ENCODE assay signal across 15 cellular contexts in the genomic region with DNA sequence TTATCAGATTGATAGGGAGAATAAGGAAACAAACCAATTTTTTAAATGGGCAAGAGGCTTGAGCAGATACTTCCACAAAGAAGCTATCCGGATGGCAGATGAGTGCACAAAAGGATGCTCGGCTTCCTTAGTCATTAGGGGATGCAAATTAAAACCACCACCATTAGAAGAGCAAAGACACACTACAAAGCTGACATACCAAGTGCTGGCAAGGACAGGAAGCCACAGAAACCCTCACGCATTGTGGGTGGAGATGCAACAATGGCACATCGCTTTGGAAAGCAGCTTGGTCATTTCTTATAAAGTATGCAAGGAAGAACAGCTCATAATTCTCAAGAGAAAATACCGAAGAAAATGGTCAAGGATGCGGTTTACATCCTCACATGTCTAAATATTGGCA. TPM values are rescaled to one million over a fixed set of nuclear protein-coding genes. Genes with fewer than 3 reads are reported as not detected.
DNase-seq lines count a peak whose midpoint lies in the region; ATAC-seq lines count a peak whose summit lies in the region.
"Had no signal": no experiment of that assay in that cellular context is flagged by ENCODE, and none has a peak within 500 bp of the region (broad histone marks: within the 10 kb centered on the region; RNA-seq: fewer than 3 reads in every experiment).

No MANE protein-coding gene starts in this region.

- H3K27me3 Mint-ChIP-seq in activated CD4-positive, alpha-beta T cell treated with anti-CD3 and anti-CD28 coated beads, Interleukin-2, amount 10 ng/mL, durations not matched to agents 7 days and 5 days, result peaks cover 19% of the 10 kb centered on the region
- H3K27me3 Mint-ChIP-seq in activated CD4-positive, alpha-beta T cell treated with anti-CD3 and anti-CD28 coated beads, Interleukin-2, amount 10 ng/mL, durations not matched to agents 24 days and 14 days, result peaks cover 3% of the 10 kb centered on the region
- H3K27me3 Mint-ChIP-seq in activated T-helper 17 cell treated with anti-CD3 and anti-CD28 coated beads, Interleukin-2, amount 50 U/mL, for 72 hours, result no peaks in the 10 kb centered on the region

- peaks cover 2% of the 10 kb centered on the region for H3K36me3 Mint-ChIP-seq in activated CD4-positive, alpha-beta T cell treated with anti-CD3 and anti-CD28 coated beads, Interleukin-2, amount 10 ng/mL, durations not matched to agents 7 days and 5 days (ENCODE audit: low read depth)
- no peaks in the 10 kb centered on the region for H3K36me3 Mint-ChIP-seq in activated CD4-positive, alpha-beta T cell treated with anti-CD3 and anti-CD28 coated beads, Interleukin-2, amount 10 ng/mL, durations not matched to agents 24 days and 14 days (ENCODE audit: low read depth)
- no peaks in the 10 kb centered on the region for H3K36me3 Mint-ChIP-seq in activated T-helper 17 cell treated with anti-CD3 and anti-CD28 coated beads, Interleukin-2, amount 50 U/mL, for 72 hours (ENCODE audit: low read depth)

- DNase-seq in activated CD4-positive, alpha-beta T cell treated with anti-CD3 and anti-CD28 coated beads, Interleukin-2, amount 10 ng/mL, durations not matched to agents 7 days and 5 days, result peak; percentile 38
- no peak for DNase-seq in activated CD4-positive, alpha-beta T cell treated with anti-CD3 and anti-CD28 coated beads, Interleukin-2, amount 10 ng/mL, durations not matched to agents 24 days and 14 days
- DNase-seq in stimulated activated naive CD4-positive, alpha-beta T cell treated with Interleukin-2 at 50 U/mL for 16 hours (lab: John Stamatoyannopoulos, UW), result peak; percentile 14
- DNase-seq in stimulated activated naive CD4-positive, alpha-beta T cell (lab: John Stamatoyannopoulos, UW), result no peak
- DNase-seq in COLO829 (ENCODE audit: low spot score), result no peak
- DNase-seq in NCI-H1092 (lab: John Stamatoyannopoulos, UW), result no peak
- no peak for DNase-seq in ecto neural progenitor cell (ENCODE audit: low spot score)
- DNase-seq: 8988T, Caco-2, HCEC 1CT, NCI-H1048, NCI-H1694, NCI-H69, PC-3 had no signal

- POLR2A ChIA-PET in activated CD4-positive, alpha-beta T cell treated with anti-CD3 and anti-CD28 coated beads, Interleukin-2, amount 10 ng/mL, durations not matched to agents 7 days and 5 days (lab: Charles Lee), result no interaction called here

- peak; percentile 78 for ATAC-seq in activated T-helper 17 cell treated with anti-CD3 and anti-CD28 coated beads, Interleukin-2, amount 50 U/mL, for 72 hours (replicated peaks)
- ATAC-seq: PC-3 had no signal

- H3K9me3 Mint-ChIP-seq in activated CD4-positive, alpha-beta T cell treated with anti-CD3 and anti-CD28 coated beads, Interleukin-2, amount 10 ng/mL, durations not matched to agents 7 days and 5 days, result no peaks in the 10 kb centered on the region
- peaks cover 4% of the 10 kb centered on the region for H3K9me3 Mint-ChIP-seq in activated CD4-positive, alpha-beta T cell treated with anti-CD3 and anti-CD28 coated beads, Interleukin-2, amount 10 ng/mL, durations not matched to agents 24 days and 14 days
- no peaks in the 10 kb centered on the region for H3K9me3 Mint-ChIP-seq in activated T-helper 17 cell treated with anti-CD3 and anti-CD28 coated beads, Interleukin-2, amount 50 U/mL, for 72 hours

- peaks cover 31% of the 10 kb centered on the region for H3K4me1 Mint-ChIP-seq in activated CD4-positive, alpha-beta T cell treated with anti-CD3 and anti-CD28 coated beads, Interleukin-2, amount 10 ng/mL, durations not matched to agents 7 days and 5 days
- peaks cover 26% of the 10 kb centered on the region for H3K4me1 Mint-ChIP-seq in activated CD4-positive, alpha-beta T cell treated with anti-CD3 and anti-CD28 coated beads, Interleukin-2, amount 10 ng/mL, durations not matched to agents 24 days and 14 days
- peaks cover 19% of the 10 kb centered on the region for H3K4me1 Mint-ChIP-seq in activated T-helper 17 cell treated with anti-CD3 and anti-CD28 coated beads, Interleukin-2, amount 50 U/mL, for 72 hours

- CTCF ChIA-PET in activated CD4-positive, alpha-beta T cell treated with anti-CD3 and anti-CD28 coated beads, Interleukin-2, amount 10 ng/mL, durations not matched to agents 7 days and 5 days (lab: Charles Lee), result interaction anchor here (1.1 to 1.6 kb wide), 3 partner anchors 13 to 59 kb away, joined by 3 to 5 read pairs (median 4); a partner anchor contains a TSS

- intact Hi-C loops in activated CD4-positive, alpha-beta T cell treated with anti-CD3 and anti-CD28 coated beads, Interleukin-2, amount 10 ng/mL, durations not matched to agents 24 days and 14 days (cut with micrococcal nuclease), result no loop called here

- H3K4me3 Mint-ChIP-seq in activated CD4-positive, alpha-beta T cell treated with anti-CD3 and anti-CD28 coated beads, Interleukin-2, amount 10 ng/mL, durations not matched to agents 7 days and 5 days, result no peak overlapping the region
- no peak overlapping the region for H3K4me3 Mint-ChIP-seq in activated CD4-positive, alpha-beta T cell treated with anti-CD3 and anti-CD28 coated beads, Interleukin-2, amount 10 ng/mL, durations not matched to agents 24 days and 14 days
- H3K4me3 Mint-ChIP-seq in activated T-helper 17 cell treated with anti-CD3 and anti-CD28 coated beads, Interleukin-2, amount 50 U/mL, for 72 hours, result no peak overlapping the region

- no peak overlapping the region for H3K27ac Mint-ChIP-seq in activated CD4-positive, alpha-beta T cell treated with anti-CD3 and anti-CD28 coated beads, Interleukin-2, amount 10 ng/mL, durations not matched to agents 7 days and 5 days
- H3K27ac Mint-ChIP-seq in activated CD4-positive, alpha-beta T cell treated with anti-CD3 and anti-CD28 coated beads, Interleukin-2, amount 10 ng/mL, durations not matched to agents 24 days and 14 days, result no peak overlapping the region
- H3K27ac Mint-ChIP-seq in activated T-helper 17 cell treated with anti-CD3 and anti-CD28 coated beads, Interleukin-2, amount 50 U/mL, for 72 hours, result no peak overlapping the region

RNA-seq across cellular contexts. Expression of a gene that starts 19.8 kb away (rescaled TPM):
- 1 to 10 TPM; 2.0 to 2.2 TPM for total RNA-seq in activated CD4-positive, alpha-beta T cell treated with anti-CD3 and anti-CD28 coated beads, Interleukin-2, amount 10 ng/mL, durations not matched to agents 7 days and 5 days
- total RNA-seq in activated CD4-positive, alpha-beta T cell treated with anti-CD3 and anti-CD28 coated beads, Interleukin-2, amount 10 ng/mL, durations not matched to agents 24 days and 14 days, result 0.33 and 0.43 TPM in 2 replicates
- total RNA-seq in activated T-helper 17 cell treated with anti-CD3 and anti-CD28 coated beads, Interleukin-2, amount 50 U/mL, for 72 hours, result under 1 TPM; 0.48 to 0.58 TPM

RNA-seq across cellular contexts. Expression of a gene that starts 58.5 kb away (rescaled TPM):
- 10 to 100 TPM; 77.4 to 83.3 TPM for total RNA-seq in activated CD4-positive, alpha-beta T cell treated with anti-CD3 and anti-CD28 coated beads, Interleukin-2, amount 10 ng/mL, durations not matched to agents 7 days and 5 days
- total RNA-seq in activated CD4-positive, alpha-beta T cell treated with anti-CD3 and anti-CD28 coated beads, Interleukin-2, amount 10 ng/mL, durations not matched to agents 24 days and 14 days, result 58.6 and 65.6 TPM in 2 replicates
- total RNA-seq in activated T-helper 17 cell treated with anti-CD3 and anti-CD28 coated beads, Interleukin-2, amount 50 U/mL, for 72 hours, result 10 to 100 TPM; 42.9 to 45.8 TPM

Comparison
In these comparisons a context has a peak if more than half of its experiments do, and no peak if none do; other contexts are left out.
1. DNase-seq: peak in activated CD4-positive, alpha-beta T cell treated with anti-CD3 and anti-CD28 coated beads, Interleukin-2, amount 10 ng/mL, durations not matched to agents 7 days and 5 days (single experiment) and stimulated activated naive CD4-positive, alpha-beta T cell treated with Interleukin-2 at 50 U/mL for 16 hours (single experiment); none in activated CD4-positive, alpha-beta T cell treated with anti-CD3 and anti-CD28 coated beads, Interleukin-2, amount 10 ng/mL, durations not matched to agents 24 days and 14 days (single experiment), stimulated activated naive CD4-positive, alpha-beta T cell (0 of 6), COLO829 (single experiment), NCI-H1092 (single experiment) and ecto neural progenitor cell (single experiment).